ENCODE assay signal across 8 cellular contexts in genomic region chr19:45862564-45863334, GRCh38. TPM values are rescaled to one million over a fixed set of nuclear protein-coding genes. Genes with fewer than 3 reads are reported as not detected.
A peak's percentile ranks its signal among the peaks of the same experiment; 100 is the strongest.
DNase-seq lines count a peak whose midpoint lies in the region; FAIRE-seq and TF ChIP-seq lines count a peak whose summit lies in the region.

Gene SYMPK (minus strand): TSS chr19:45863147. CDS start chr19:45854495, 8,652 bp downstream.

- H3K4me3 ChIP-seq in HFF-Myc (replicated peaks; ENCODE audit: low read depth, low read length) (peak within 1 kb of the TSS; percentile 90), NB4 (ENCODE audit: low read depth, low read length) (peak within 1 kb of the TSS; percentile 80), SK-N-MC (peak within 1 kb of the TSS; percentile 96), neutrophil (ENCODE audit: low read depth in 1 of 2, low read length in 1 of 2) (peak within 1 kb of the TSS; percentile 78 to 87)

- no peak for TF ChIP-seq CTCF in HFF-Myc (IDR thresholded peaks at IDR 0.05; ENCODE audit: low read depth, low read length, missing control alignments)
- no peak for TF ChIP-seq CTCF in NB4 (IDR thresholded peaks at IDR 0.05; ENCODE audit: low read depth, low read length)
- TF ChIP-seq CTCF in neutrophil (IDR thresholded peaks at IDR 0.05) = peak; percentile 43

- H3K4me1 ChIP-seq in neutrophil (ENCODE audit: control insufficient read depth in 1 of 2, insufficient read depth in 1 of 2, low read depth in 1 of 2, low read length in 1 of 2) = peaks cover 18 to 20% of the 10 kb centered on the region in 2 experiments

- FAIRE-seq in frontal cortex (lab: Jason Lieb, UNC) = peak; percentile 48

- no peaks in the 10 kb centered on the region for H3K9me3 Mint-ChIP-seq in activated naive CD4-positive, alpha-beta T cell treated with anti-CD3 and anti-CD28 coated beads, Interleukin-2, amount 10 ng/mL, durations not matched to agents 7 days and 5 days

- peaks cover 40% of the 10 kb centered on the region for H3K4me1 Mint-ChIP-seq in activated naive CD4-positive, alpha-beta T cell treated with anti-CD3 and anti-CD28 coated beads, Interleukin-2, amount 10 ng/mL, durations not matched to agents 7 days and 5 days

- H3K36me3 ChIP-seq in SK-N-MC (ENCODE audit: insufficient read depth, low read length) = peaks cover 17% of the 10 kb centered on the region
- H3K36me3 ChIP-seq in neutrophil = no peaks in the 10 kb centered on the region

- DNase-seq in GM03348 (ENCODE audit: low spot score) (peak; percentile 100), HFF-Myc (ENCODE audit: extremely low read depth, low read depth) (peak; percentile 95), NB4 (ENCODE audit: low read depth) (peak; percentile 100), SK-N-MC (ENCODE audit: low read depth, low spot score) (peak; percentile 89), frontal cortex (ENCODE audit: low spot score in 2 of 2) (peak; percentile 100), substantia nigra (lab: John Stamatoyannopoulos, UW) (peak; percentile 83 to 99 (median 98))
- DNase-seq in activated naive CD4-positive, alpha-beta T cell treated with anti-CD3 and anti-CD28 coated beads, Interleukin-2, amount 10 ng/mL, durations not matched to agents 7 days and 5 days = peak; percentile 99

- peaks cover 48% of the 10 kb centered on the region for H3K27me3 Mint-ChIP-seq in activated naive CD4-positive, alpha-beta T cell treated with anti-CD3 and anti-CD28 coated beads, Interleukin-2, amount 10 ng/mL, durations not matched to agents 7 days and 5 days

- H3K4me3 Mint-ChIP-seq in activated naive CD4-positive, alpha-beta T cell treated with anti-CD3 and anti-CD28 coated beads, Interleukin-2, amount 10 ng/mL, durations not matched to agents 7 days and 5 days = peak within 1 kb of the TSS; percentile 94

- H3K27me3 ChIP-seq in neutrophil = peaks cover 44% of the 10 kb centered on the region

- H3K27ac Mint-ChIP-seq in activated naive CD4-positive, alpha-beta T cell treated with anti-CD3 and anti-CD28 coated beads, Interleukin-2, amount 10 ng/mL, durations not matched to agents 7 days and 5 days = peak within 1 kb of the TSS; percentile 94

- H3K27ac ChIP-seq in SK-N-MC (peak within 1 kb of the TSS; percentile 69), neutrophil (peak within 1 kb of the TSS; percentile 73), substantia nigra (ENCODE audit: low read depth, low read length, poor library complexity, severe bottlenecking) (peak within 1 kb of the TSS; percentile 82)

- CTCF ChIA-PET in activated naive CD4-positive, alpha-beta T cell treated with anti-CD3 and anti-CD28 coated beads, Interleukin-2, amount 10 ng/mL, durations not matched to agents 7 days and 5 days (lab: Charles Lee) = interaction anchor here (0.7 to 6.0 kb wide), 9 partner anchors 8 to 216 kb away, joined by 3 to 58 read pairs (median 5); partner anchors contain the start of genes IRF2BP1, MYPOP and SIX5

- TF ChIP-seq POLR2A in NB4 (IDR thresholded peaks at IDR 0.05; ENCODE audit: extremely low read depth, insufficient read length) = peak; percentile 78

- no peaks in the 10 kb centered on the region for H3K9me3 ChIP-seq in SK-N-MC (ENCODE audit: low read depth, low read length)
- H3K9me3 ChIP-seq in neutrophil = no peaks in the 10 kb centered on the region

- peak within 1 kb of the TSS; percentile 77 for H3K9ac ChIP-seq in SK-N-MC (ENCODE audit: insufficient read length)

- H3K36me3 Mint-ChIP-seq in activated naive CD4-positive, alpha-beta T cell treated with anti-CD3 and anti-CD28 coated beads, Interleukin-2, amount 10 ng/mL, durations not matched to agents 7 days and 5 days = peaks cover 14% of the 10 kb centered on the region

RNA-seq across cellular contexts. Expression of gene SYMPK, which starts in this region (rescaled TPM):
- 18.3 TPM for total RNA-seq in frontal cortex

Comparison
In these comparisons a context has a peak if more than half of its experiments do, and no peak if none do; other contexts are left out.
1. Peak in every context shown above with its lines: DNase-seq, H3K4me3 ChIP-seq and H3K27ac ChIP-seq.